ENCODE assay signal across 8 cellular contexts in genomic region chr1:151058682-151059341, GRCh38. TPM values are rescaled to one million over a fixed set of nuclear protein-coding genes. Genes with fewer than 3 reads are reported as not detected.
DNase-seq lines count a peak whose midpoint lies in the region; ATAC-seq and TF ChIP-seq lines count a peak whose summit lies in the region.

No MANE protein-coding gene starts in this region.

- ATAC-seq in GM18498 (IDR thresholded peaks at IDR 0.05; ENCODE audit: unreplicated experiment) = no peak
- ATAC-seq in HG02588 (IDR thresholded peaks at IDR 0.05; ENCODE audit: unreplicated experiment) = no peak

- H3K27me3 Mint-ChIP-seq in activated T-cell treated with anti-CD3 and anti-CD28 coated beads, Interleukin-2, amount 50 U/mL, for 24 hours = no peaks in the 10 kb centered on the region
- H3K27me3 Mint-ChIP-seq in glutamatergic neuron (ENCODE audit: unreplicated experiment) = peaks cover 36% of the 10 kb centered on the region
- no peaks in the 10 kb centered on the region for H3K27me3 Mint-ChIP-seq in progenitor cell of endocrine pancreas

- H3K27me3 ChIP-seq in Karpas-422 (ENCODE audit: low read length) = no peaks in the 10 kb centered on the region

- no peaks in the 10 kb centered on the region for H3K9me3 ChIP-seq in Karpas-422 (ENCODE audit: low read length)

- no peaks in the 10 kb centered on the region for H3K9me2 ChIP-seq in Karpas-422 (replicated peaks; ENCODE audit: insufficient read depth, low read length)

- DNase-seq in D341Med (ENCODE audit: low spot score) = peak; percentile 59
- DNase-seq in Karpas-422 = peak; percentile 49
- peak; percentile 43 for DNase-seq in activated T-cell treated with anti-CD3 and anti-CD28 coated beads, Interleukin-2, amount 50 U/mL, for 24 hours
- peak; percentile 40 for DNase-seq in glutamatergic neuron
- peak; percentile 63 for DNase-seq in progenitor cell of endocrine pancreas (ENCODE audit: low spot score, unreplicated experiment)
- no peak for DNase-seq in mesenteric fat pad (ENCODE audit: low spot score)

- H3K27ac ChIP-seq in Karpas-422 (ENCODE audit: low read length) = peak overlapping the region; percentile 77

- peaks cover 31% of the 10 kb centered on the region; the same call in 1 of the 2 replicates for H3K36me3 ChIP-seq in Karpas-422 (ENCODE audit: insufficient read depth, low read length)

- no peak overlapping the region for H2AFZ ChIP-seq in Karpas-422 (ENCODE audit: low read length)

- peak overlapping the region; percentile 98 for H3K27ac Mint-ChIP-seq in activated T-cell treated with anti-CD3 and anti-CD28 coated beads, Interleukin-2, amount 50 U/mL, for 24 hours
- H3K27ac Mint-ChIP-seq in glutamatergic neuron (ENCODE audit: unreplicated experiment) (peak overlapping the region; percentile 98), progenitor cell of endocrine pancreas (peak overlapping the region; percentile 91)

- peaks cover 23% of the 10 kb centered on the region for H4K20me1 ChIP-seq in Karpas-422 (ENCODE audit: insufficient read depth, low read depth, low read length)

- peaks cover 67% of the 10 kb centered on the region for H3K4me1 Mint-ChIP-seq in activated T-cell treated with anti-CD3 and anti-CD28 coated beads, Interleukin-2, amount 50 U/mL, for 24 hours (ENCODE audit: low read depth)
- H3K4me1 Mint-ChIP-seq in glutamatergic neuron (ENCODE audit: low read depth, unreplicated experiment) (peaks cover 19% of the 10 kb centered on the region), progenitor cell of endocrine pancreas (ENCODE audit: low read depth) (peaks cover 54% of the 10 kb centered on the region)

- no peaks in the 10 kb centered on the region for H3K9me3 Mint-ChIP-seq in activated T-cell treated with anti-CD3 and anti-CD28 coated beads, Interleukin-2, amount 50 U/mL, for 24 hours
- H3K9me3 Mint-ChIP-seq in glutamatergic neuron (ENCODE audit: unreplicated experiment) (peaks cover 52% of the 10 kb centered on the region), progenitor cell of endocrine pancreas (ENCODE audit: low read depth) (no peaks in the 10 kb centered on the region)

- H3K4me2 ChIP-seq in Karpas-422 (ENCODE audit: low read depth, low read length, poor library complexity, severe bottlenecking) = peak overlapping the region; percentile 95

- H3K4me3 Mint-ChIP-seq in activated T-cell treated with anti-CD3 and anti-CD28 coated beads, Interleukin-2, amount 50 U/mL, for 24 hours = peak overlapping the region; percentile 90
- H3K4me3 Mint-ChIP-seq in glutamatergic neuron (ENCODE audit: unreplicated experiment) (peak overlapping the region; percentile 93), progenitor cell of endocrine pancreas (ENCODE audit: low read depth) (peak overlapping the region; percentile 86)

- H3K79me2 ChIP-seq in Karpas-422 (ENCODE audit: low read length) = peaks cover 83% of the 10 kb centered on the region

- H3K36me3 Mint-ChIP-seq in activated T-cell treated with anti-CD3 and anti-CD28 coated beads, Interleukin-2, amount 50 U/mL, for 24 hours (ENCODE audit: low read depth) = peaks cover 64% of the 10 kb centered on the region
- peaks cover 19% of the 10 kb centered on the region for H3K36me3 Mint-ChIP-seq in glutamatergic neuron (ENCODE audit: unreplicated experiment)
- H3K36me3 Mint-ChIP-seq in progenitor cell of endocrine pancreas (ENCODE audit: insufficient read depth) = peaks cover 24% of the 10 kb centered on the region

- H3K4me3 ChIP-seq in Karpas-422 (ENCODE audit: low read length) = peak overlapping the region; percentile 80

- no peak for TF ChIP-seq CTCF in glutamatergic neuron (IDR thresholded peaks at IDR 0.05; ENCODE audit: partially characterized antibody, unreplicated experiment)
- no peak for TF ChIP-seq CTCF in progenitor cell of endocrine pancreas (IDR thresholded peaks at IDR 0.05; ENCODE audit: unreplicated experiment)

- H3K4me1 ChIP-seq in Karpas-422 (ENCODE audit: low read length) = peaks cover 40% of the 10 kb centered on the region

- H3K9ac ChIP-seq in Karpas-422 (ENCODE audit: low read length) = peak overlapping the region; percentile 88

RNA-seq across cellular contexts. Expression of gene CDC42SE1, which starts 0.6 kb away (rescaled TPM):
- 90.8 and 100 TPM in 2 replicates for total RNA-seq in Karpas-422 (2014; rRNA removed; shearing (Covaris generic); ENCODE audit: low replicate concordance)
- 127 TPM for total RNA-seq in glutamatergic neuron (ENCODE audit: unreplicated experiment)
- 101 and 105 TPM in 2 replicates for total RNA-seq in progenitor cell of endocrine pancreas
- total RNA-seq in mesenteric fat pad = 97.4 TPM

RNA-seq across cellular contexts. Expression of gene MLLT11, which starts 1.4 kb away (rescaled TPM):
- total RNA-seq in Karpas-422 (2014; rRNA removed; shearing (Covaris generic); ENCODE audit: low replicate concordance) = 5.3 and 8.3 TPM in 2 replicates
- total RNA-seq in glutamatergic neuron (ENCODE audit: unreplicated experiment) = 504 TPM
- total RNA-seq in progenitor cell of endocrine pancreas = 29.5 and 30.0 TPM in 2 replicates
- 0.64 TPM for total RNA-seq in mesenteric fat pad

RNA-seq across cellular contexts. Expression of gene C1orf56, which starts 11.3 kb away (rescaled TPM):
- 2.5 and 4.6 TPM in 2 replicates for total RNA-seq in Karpas-422 (2014; rRNA removed; shearing (Covaris generic); ENCODE audit: low replicate concordance)
- total RNA-seq in glutamatergic neuron (ENCODE audit: unreplicated experiment) = 1.8 TPM
- total RNA-seq in progenitor cell of endocrine pancreas = 4.5 and 7.0 TPM in 2 replicates
- 5.4 TPM for total RNA-seq in mesenteric fat pad

RNA-seq across cellular contexts. Expression of gene GABPB2, which starts 11.7 kb away (rescaled TPM):
- total RNA-seq in Karpas-422 (2014; rRNA removed; shearing (Covaris generic); ENCODE audit: low replicate concordance) = 6.7 and 6.9 TPM in 2 replicates
- total RNA-seq in glutamatergic neuron (ENCODE audit: unreplicated experiment) (5.4 TPM), progenitor cell of endocrine pancreas (12.4 and 12.7 TPM in 2 replicates), mesenteric fat pad (15.7 TPM)

RNA-seq across cellular contexts. Expression of gene BNIPL, which starts 22.4 kb away (rescaled TPM):
- 0.63 and 1.4 TPM in 2 replicates for total RNA-seq in Karpas-422 (2014; rRNA removed; shearing (Covaris generic); ENCODE audit: low replicate concordance)
- total RNA-seq in glutamatergic neuron (ENCODE audit: unreplicated experiment) = 1.4 TPM
- total RNA-seq in progenitor cell of endocrine pancreas = 0.91 and 0.93 TPM in 2 replicates
- not detected for total RNA-seq in mesenteric fat pad

Comparison
In these comparisons a context has a peak if more than half of its experiments do, and no peak if none do; other contexts are left out.
1. RNA of gene MLLT11, which starts 1.4 kb away (total RNA-seq): 504 TPM in glutamatergic neuron (single experiment); 29.5 to 30.0 TPM in progenitor cell of endocrine pancreas, 5.3 to 8.3 TPM in Karpas-422 and 0.64 TPM in mesenteric fat pad (single experiment); every median in the first group is over 10 times any median in the second.
2. Peak in every context shown above with its lines, with median percentiles within 50 percentile points of each other: H3K27ac Mint-ChIP-seq and H3K4me3 Mint-ChIP-seq.